34 cellular contexts compared by ENCODE assay signal in genomic region chr4:147747787-147748454, GRCh38. TPM values are rescaled to one million over a fixed set of nuclear protein-coding genes. Genes with fewer than 3 reads are reported as not detected.
DNase-seq lines count a peak whose midpoint lies in the region; ATAC-seq, FAIRE-seq and TF ChIP-seq lines count a peak whose summit lies in the region.
"Had no signal": no experiment of that assay in that cellular context is flagged by ENCODE, and none has a peak within 500 bp of the region (broad histone marks: within the 10 kb centered on the region; RNA-seq: fewer than 3 reads in every experiment).

No MANE protein-coding gene starts in this region.

- in situ Hi-C loops in HepG2 (cut with HindIII; ENCODE audit: extremely low pct_ligation_motif_present, low pct_unique_long_range_greater_than_20kb): no loop called here

- ATAC-seq in HepG2: 0 out of 3 replicates have a peak, but pooled peaks have one; percentile 35
- ATAC-seq in stimulated activated effector memory CD8-positive, alpha-beta T cell treated with anti-CD3 and anti-CD28 coated beads, Interleukin-12 subunit alpha, Interleukin-12 subunit beta, amount 100 ng/mL, for 72 hours: no peak
- no peak for ATAC-seq in GM18511 (IDR thresholded peaks at IDR 0.05; ENCODE audit: unreplicated experiment)
- ATAC-seq: stimulated activated naive CD8-positive, alpha-beta T cell treated with anti-CD3 and anti-CD28 coated beads, Interleukin-15, Interleukin-2, amounts not matched to agents 100 U/mL and 50 U/mL, for 24 hours had no signal

- TF ChIP-seq EP300 in HepG2 (IDR thresholded peaks at IDR 0.05; ENCODE audit: low read depth in 2 of 2, low read length in 2 of 2) (no peak), HepG2 (CRISPR knock-in tag; IDR thresholded peaks at IDR 0.05; ENCODE audit: borderline replicate concordance) (no peak)

- DNase-seq in activated T-helper 2 cell treated with anti-CD3 and anti-CD28 coated beads, Interferon-gamma antibody, Interleukin-2, Interleukin-4, amounts not matched to agents 10 μg/mL and 5 μg/mL and 100 μg/mL, durations not matched to agents 14 hours and 24 hours and 36 hours (ENCODE audit: low spot score): no peak
- DNase-seq in fibroblast of the aortic adventitia (ENCODE audit: low read depth) (peak; percentile 12), HepG2 (ENCODE audit: low spot score) (no peak), BE2C (no peak), mesothelial cell of epicardium (ENCODE audit: low spot score in 2 of 2, unreplicated experiment in 2 of 2) (no peak)
- DNase-seq in stimulated activated effector memory CD8-positive, alpha-beta T cell treated with anti-CD3 and anti-CD28 coated beads, Interleukin-12 subunit alpha, Interleukin-12 subunit beta, amount 100 ng/mL, for 72 hours (ENCODE audit: low spot score in 2 of 2): no peak
- DNase-seq in activated naive CD4-positive, alpha-beta T cell treated with anti-CD3 and anti-CD28 coated beads, Interleukin-2, amount 10 ng/mL, durations not matched to agents 7 days and 5 days: no peak
- DNase-seq: activated CD4-positive, alpha-beta T cell treated with anti-CD3 and anti-CD28 coated beads, Interleukin-2, amount 50 U/mL, for 48 hours; activated CD4-positive, CD25-positive, alpha-beta regulatory T cell treated with anti-CD3 and anti-CD28 coated beads, Interleukin-2, amount 50 U/mL, for 72 hours; activated CD8-positive, alpha-beta memory T cell treated with anti-CD3 and anti-CD28 coated beads, Interleukin-2, amount 50 U/mL, for 4 hours; activated naive CD4-positive, alpha-beta T cell treated with anti-CD3 and anti-CD28 coated beads, Interleukin-2, amount 50 U/mL, for 16 hours; AML-193; CD4-positive, alpha-beta T cell; colonic mucosa; effector CD8-positive, alpha-beta T cell; erythroblast; glutamatergic neuron; GOT3; KG1; MG63; NCI-H1105 treated with DMSO at 0.1 percent for 48 hours; NCI-H1930; NCI-H524 treated with DMSO at 0.1 percent for 48 hours; NK-92 treated with Interleukin-12 subunit alpha and Interleukin-12 subunit beta, amount 100 ng/mL, for 24 hours; stimulated activated naive CD8-positive, alpha-beta T cell treated with anti-CD3 and anti-CD28 coated beads, Interleukin-15, Interleukin-2, amounts not matched to agents 100 U/mL and 50 U/mL, for 24 hours had no signal

- H3K9ac ChIP-seq in HepG2 (ENCODE audit: insufficient read depth, low read depth, low read length): no peak overlapping the region

- H3K79me2 ChIP-seq in HepG2 (ENCODE audit: insufficient read depth, low read length): no peaks in the 10 kb centered on the region

- H3K9me3 ChIP-seq in HepG2 (ENCODE audit: low read length) (no peaks in the 10 kb centered on the region), BE2C (no peaks in the 10 kb centered on the region)
- H3K9me3 ChIP-seq: colonic mucosa, MG63, thoracic aorta had no signal

- FAIRE-seq in HepG2 (lab: Jason Lieb, UNC): no peak
- FAIRE-seq: bronchial epithelial cell, GM18507, keratinocyte had no signal

- intact Hi-C loops in activated T-helper 2 cell treated with anti-CD3 and anti-CD28 coated beads, Interferon-gamma antibody, Interleukin-2, Interleukin-4, amounts not matched to agents 10 μg/mL and 5 μg/mL and 100 μg/mL, durations not matched to agents 14 hours and 24 hours and 36 hours (cut with micrococcal nuclease): no loop called here
- intact Hi-C loops in HepG2 (cut with micrococcal nuclease; ENCODE audit: unreplicated experiment): no loop called here

- H3K27ac ChIP-seq in HepG2 (ENCODE audit: extremely low read length, insufficient read depth, low read length): no peak overlapping the region
- H3K27ac ChIP-seq: colonic mucosa had no signal

- no peak overlapping the region for H3K4me3 Mint-ChIP-seq in activated T-helper 2 cell treated with anti-CD3 and anti-CD28 coated beads, Interferon-gamma antibody, Interleukin-2, Interleukin-4, amounts not matched to agents 10 μg/mL and 5 μg/mL and 100 μg/mL, durations not matched to agents 14 hours and 24 hours and 36 hours (ENCODE audit: low read depth)
- no peak overlapping the region for H3K4me3 Mint-ChIP-seq in stimulated activated effector memory CD8-positive, alpha-beta T cell treated with anti-CD3 and anti-CD28 coated beads, Interleukin-12 subunit alpha, Interleukin-12 subunit beta, amount 100 ng/mL, for 72 hours
- no peak overlapping the region for H3K4me3 Mint-ChIP-seq in mesothelial cell of epicardium
- H3K4me3 Mint-ChIP-seq in activated naive CD4-positive, alpha-beta T cell treated with anti-CD3 and anti-CD28 coated beads, Interleukin-2, amount 10 ng/mL, durations not matched to agents 7 days and 5 days: no peak overlapping the region
- H3K4me3 Mint-ChIP-seq: CD4-positive, alpha-beta T cell; nephron; T-helper 2 cell treated with Interferon-gamma antibody and Interleukin-4, amounts not matched to agents 5 μg/mL and 100 μg/mL, for 36 hours had no signal

- H3K27me3 ChIP-seq in HepG2 (ENCODE audit: control insufficient read depth in 1 of 2, insufficient read depth in 2 of 2, low read length in 2 of 2) (no peaks in the 10 kb centered on the region), BE2C (no peaks in the 10 kb centered on the region)
- H3K27me3 ChIP-seq: colonic mucosa, MG63 had no signal

- POLR2A ChIA-PET in HepG2 (lab: Yijun Ruan, JAX): no interaction called here

- BruUV-seq in HepG2 (replicated peaks; lab: Mats Ljungman, UMichigan): no TSS peak

- CTCF ChIA-PET in HepG2 (lab: Yijun Ruan, JAX; ENCODE audit: low intra/inter-chr PET ratio, low total read pairs): no interaction called here
- CTCF ChIA-PET in activated naive CD4-positive, alpha-beta T cell treated with anti-CD3 and anti-CD28 coated beads, Interleukin-2, amount 10 ng/mL, durations not matched to agents 7 days and 5 days (lab: Charles Lee): interaction anchor here (1.4 to 2.6 kb wide), 2 partner anchors 18 to 119 kb away, joined by 3 to 6 read pairs; no protein-coding TSS in a partner anchor

- no peaks in the 10 kb centered on the region for H3K4me1 ChIP-seq in HepG2 (ENCODE audit: insufficient read depth, low read length)
- H3K4me1 ChIP-seq in BE2C: no peaks in the 10 kb centered on the region; the same call in 1 of the 2 replicates
- H3K4me1 ChIP-seq: colonic mucosa had no signal

- TF ChIP-seq POLR2A in HepG2 (IDR thresholded peaks at IDR 0.05; ENCODE audit: insufficient read depth in 1 of 2, low read depth in 2 of 2, low read length in 2 of 2): no peak

- H3K4me1 Mint-ChIP-seq in activated T-helper 2 cell treated with anti-CD3 and anti-CD28 coated beads, Interferon-gamma antibody, Interleukin-2, Interleukin-4, amounts not matched to agents 10 μg/mL and 5 μg/mL and 100 μg/mL, durations not matched to agents 14 hours and 24 hours and 36 hours (ENCODE audit: low read depth): peaks cover 26% of the 10 kb centered on the region
- peaks cover 19% of the 10 kb centered on the region for H3K4me1 Mint-ChIP-seq in stimulated activated effector memory CD8-positive, alpha-beta T cell treated with anti-CD3 and anti-CD28 coated beads, Interleukin-12 subunit alpha, Interleukin-12 subunit beta, amount 100 ng/mL, for 72 hours
- H3K4me1 Mint-ChIP-seq in mesothelial cell of epicardium: peaks cover 5% of the 10 kb centered on the region
- H3K4me1 Mint-ChIP-seq in activated naive CD4-positive, alpha-beta T cell treated with anti-CD3 and anti-CD28 coated beads, Interleukin-2, amount 10 ng/mL, durations not matched to agents 7 days and 5 days: no peaks in the 10 kb centered on the region

- H2AFZ ChIP-seq in HepG2 (ENCODE audit: low read length): no peak overlapping the region

- H3K27ac Mint-ChIP-seq in activated T-helper 2 cell treated with anti-CD3 and anti-CD28 coated beads, Interferon-gamma antibody, Interleukin-2, Interleukin-4, amounts not matched to agents 10 μg/mL and 5 μg/mL and 100 μg/mL, durations not matched to agents 14 hours and 24 hours and 36 hours: peak overlapping the region; percentile 1
- peak overlapping the region; percentile 17 for H3K27ac Mint-ChIP-seq in stimulated activated effector memory CD8-positive, alpha-beta T cell treated with anti-CD3 and anti-CD28 coated beads, Interleukin-12 subunit alpha, Interleukin-12 subunit beta, amount 100 ng/mL, for 72 hours
- no peak overlapping the region for H3K27ac Mint-ChIP-seq in mesothelial cell of epicardium
- H3K27ac Mint-ChIP-seq in activated naive CD4-positive, alpha-beta T cell treated with anti-CD3 and anti-CD28 coated beads, Interleukin-2, amount 10 ng/mL, durations not matched to agents 7 days and 5 days: no peak overlapping the region
- H3K27ac Mint-ChIP-seq: CD4-positive, alpha-beta T cell; T-helper 2 cell treated with Interferon-gamma antibody and Interleukin-4, amounts not matched to agents 5 μg/mL and 100 μg/mL, for 36 hours had no signal

- WGBS in HepG2 (ENCODE audit: low lambda C conversion rate): 30% methylated on average over 5 of the region's 5 CpGs

- no peak for TF ChIP-seq RAD21 in HepG2 (CRISPR knock-in tag; IDR thresholded peaks at IDR 0.05)

- H3K9me3 Mint-ChIP-seq in activated T-helper 2 cell treated with anti-CD3 and anti-CD28 coated beads, Interferon-gamma antibody, Interleukin-2, Interleukin-4, amounts not matched to agents 10 μg/mL and 5 μg/mL and 100 μg/mL, durations not matched to agents 14 hours and 24 hours and 36 hours: no peaks in the 10 kb centered on the region
- no peaks in the 10 kb centered on the region for H3K9me3 Mint-ChIP-seq in stimulated activated effector memory CD8-positive, alpha-beta T cell treated with anti-CD3 and anti-CD28 coated beads, Interleukin-12 subunit alpha, Interleukin-12 subunit beta, amount 100 ng/mL, for 72 hours
- no peaks in the 10 kb centered on the region for H3K9me3 Mint-ChIP-seq in mesothelial cell of epicardium
- H3K9me3 Mint-ChIP-seq in activated naive CD4-positive, alpha-beta T cell treated with anti-CD3 and anti-CD28 coated beads, Interleukin-2, amount 10 ng/mL, durations not matched to agents 7 days and 5 days: no peaks in the 10 kb centered on the region
- H3K9me3 Mint-ChIP-seq: CD4-positive, alpha-beta T cell; nephron; T-helper 2 cell treated with Interferon-gamma antibody and Interleukin-4, amounts not matched to agents 5 μg/mL and 100 μg/mL, for 36 hours had no signal

- peaks cover 11% of the 10 kb centered on the region for H3K36me3 Mint-ChIP-seq in activated T-helper 2 cell treated with anti-CD3 and anti-CD28 coated beads, Interferon-gamma antibody, Interleukin-2, Interleukin-4, amounts not matched to agents 10 μg/mL and 5 μg/mL and 100 μg/mL, durations not matched to agents 14 hours and 24 hours and 36 hours (ENCODE audit: low read depth)
- no peaks in the 10 kb centered on the region for H3K36me3 Mint-ChIP-seq in stimulated activated effector memory CD8-positive, alpha-beta T cell treated with anti-CD3 and anti-CD28 coated beads, Interleukin-12 subunit alpha, Interleukin-12 subunit beta, amount 100 ng/mL, for 72 hours
- H3K36me3 Mint-ChIP-seq in mesothelial cell of epicardium: peaks cover 6% of the 10 kb centered on the region
- no peaks in the 10 kb centered on the region for H3K36me3 Mint-ChIP-seq in activated naive CD4-positive, alpha-beta T cell treated with anti-CD3 and anti-CD28 coated beads, Interleukin-2, amount 10 ng/mL, durations not matched to agents 7 days and 5 days

- H3K4me2 ChIP-seq in HepG2 (ENCODE audit: low read depth, low read length): no peak overlapping the region
- H3K4me2 ChIP-seq: smooth muscle cell had no signal

- no peaks in the 10 kb centered on the region for H4K20me1 ChIP-seq in HepG2 (ENCODE audit: insufficient read depth, low read length)

- no peaks in the 10 kb centered on the region for H3K27me3 Mint-ChIP-seq in activated T-helper 2 cell treated with anti-CD3 and anti-CD28 coated beads, Interferon-gamma antibody, Interleukin-2, Interleukin-4, amounts not matched to agents 10 μg/mL and 5 μg/mL and 100 μg/mL, durations not matched to agents 14 hours and 24 hours and 36 hours (ENCODE audit: low read depth)
- H3K27me3 Mint-ChIP-seq in mesothelial cell of epicardium (ENCODE audit: low read depth): no peaks in the 10 kb centered on the region
- no peaks in the 10 kb centered on the region for H3K27me3 Mint-ChIP-seq in activated naive CD4-positive, alpha-beta T cell treated with anti-CD3 and anti-CD28 coated beads, Interleukin-2, amount 10 ng/mL, durations not matched to agents 7 days and 5 days
- H3K27me3 Mint-ChIP-seq: CD4-positive, alpha-beta T cell had no signal

- H3K36me3 ChIP-seq in HepG2 (replicated peaks in 1 of 2; ENCODE audit: control insufficient read depth in 1 of 2, insufficient read depth in 2 of 2, low read length in 2 of 2) (no peaks in the 10 kb centered on the region), BE2C (no peaks in the 10 kb centered on the region)
- H3K36me3 ChIP-seq: colonic mucosa, MG63 had no signal

- no peak for TF ChIP-seq CTCF in fibroblast of the aortic adventitia (IDR thresholded peaks at IDR 0.05; ENCODE audit: insufficient read depth, low read length)
- TF ChIP-seq CTCF in HepG2 (CRISPR knock-in tag; IDR thresholded peaks at IDR 0.05): no peak
- TF ChIP-seq CTCF in BE2C (IDR thresholded peaks at IDR 0.05; ENCODE audit: low read depth, low read length): no peak
- TF ChIP-seq CTCF in mesothelial cell of epicardium (IDR thresholded peaks at IDR 0.05; ENCODE audit: unreplicated experiment): no peak

- no peak overlapping the region for H3K4me3 ChIP-seq in fibroblast of the aortic adventitia (ENCODE audit: low read depth, low read length)
- no peak overlapping the region for H3K4me3 ChIP-seq in HepG2 (replicated peaks in 1 of 3; ENCODE audit: insufficient read depth in 1 of 3, low read depth in 2 of 3, low read length in 3 of 3)
- H3K4me3 ChIP-seq in BE2C (ENCODE audit: low read depth, low read length): no peak overlapping the region
- H3K4me3 ChIP-seq: colonic mucosa, lung, MG63, smooth muscle cell, thoracic aorta had no signal

RNA-seq across cellular contexts. Expression of gene ARHGAP10, which starts 16.0 kb away (rescaled TPM):
- 18.5 TPM in 2 replicates for total RNA-seq in activated T-helper 2 cell treated with anti-CD3 and anti-CD28 coated beads, Interferon-gamma antibody, Interleukin-2, Interleukin-4, amounts not matched to agents 10 μg/mL and 5 μg/mL and 100 μg/mL, durations not matched to agents 14 hours and 24 hours and 36 hours
- total RNA-seq in fibroblast of the aortic adventitia (ENCODE audit: low replicate concordance): 32.1 and 45.0 TPM in 2 replicates
- 1.6 TPM in 2 replicates for total RNA-seq in HepG2 (2016; rRNA removed; fragmentation: Illumina TruSeq; extraction: Trizol)
- 2.0 and 2.5 TPM in 2 replicates for total RNA-seq in HepG2 (2016; cell fraction: cytosol; rRNA removed; fragmentation: Illumina TruSeq; extraction: Trizol; ENCODE audit: low read depth)
- total RNA-seq in HepG2 (2016; cell fraction: insoluble cytoplasmic fraction; rRNA removed; fragmentation: Illumina TruSeq; extraction: Trizol): 1.8 and 1.9 TPM in 2 replicates
- 1.4 TPM in 2 replicates for total RNA-seq in HepG2 (2016; cell fraction: membrane; rRNA removed; fragmentation: Illumina TruSeq; extraction: Trizol)
- 3.0 and 3.3 TPM in 2 replicates for total RNA-seq in HepG2 (2016; cell fraction: nucleus; rRNA removed; fragmentation: Illumina TruSeq; extraction: Trizol)
- polyA plus RNA-seq in HepG2 (2011; rRNA removed): 0.39 and 0.45 TPM in 2 replicates
- polyA plus RNA-seq in HepG2 (2011; cell fraction: cytosol; rRNA removed): 0.25 and 0.41 TPM in 2 replicates
- 0.45 and 0.52 TPM in 2 replicates for polyA plus RNA-seq in HepG2 (2011; cell fraction: nucleus; rRNA removed)
- 0.28 and 0.37 TPM in 2 replicates for polyA plus RNA-seq in HepG2 (2012)
- 0.10 and 0.16 TPM in 2 replicates for polyA plus RNA-seq in HepG2 (2016; cell fraction: cytosol; fragmentation: Illumina TruSeq; extraction: Trizol; ENCODE audit: low read depth)
- polyA plus RNA-seq in HepG2 (2016; cell fraction: insoluble cytoplasmic fraction; fragmentation: Illumina TruSeq; extraction: Trizol; ENCODE audit: low read depth): 1.3 and 1.4 TPM in 2 replicates
- 0.26 and 0.31 TPM in 2 replicates for polyA plus RNA-seq in HepG2 (2016; cell fraction: membrane; fragmentation: Illumina TruSeq; extraction: Trizol; ENCODE audit: low read depth)
- polyA plus RNA-seq in HepG2 (2016; cell fraction: nucleus; fragmentation: Illumina TruSeq; extraction: Trizol; ENCODE audit: insufficient read depth, low read depth): 1.0 and 1.2 TPM in 2 replicates
- polyA minus RNA-seq in HepG2 (2011; rRNA and poly(A)+ RNA removed; ENCODE audit: low replicate concordance): 0.66 and 10.5 TPM in 2 replicates
- 0.53 and 0.59 TPM in 2 replicates for polyA minus RNA-seq in HepG2 (2011; cell fraction: cytosol; rRNA and poly(A)+ RNA removed)
- polyA minus RNA-seq in HepG2 (2011; cell fraction: nucleus; rRNA and poly(A)+ RNA removed): 1.7 and 3.1 TPM in 2 replicates
- polyA plus RNA-seq in BE2C (2012; ENCODE audit: insufficient read depth, insufficient read length, low read depth): 4.3 TPM
- 30.5 to 31.3 TPM (median 31.2 TPM) in 3 replicates for total RNA-seq in mesothelial cell of epicardium

Comparison
In these comparisons a context has a peak if more than half of its experiments do, and no peak if none do; other contexts are left out.
1. H3K27ac Mint-ChIP-seq: peak in activated T-helper 2 cell treated with anti-CD3 and anti-CD28 coated beads, Interferon-gamma antibody, Interleukin-2, Interleukin-4, amounts not matched to agents 10 μg/mL and 5 μg/mL and 100 μg/mL, durations not matched to agents 14 hours and 24 hours and 36 hours (single experiment) and stimulated activated effector memory CD8-positive, alpha-beta T cell treated with anti-CD3 and anti-CD28 coated beads, Interleukin-12 subunit alpha, Interleukin-12 subunit beta, amount 100 ng/mL, for 72 hours (single experiment); none in mesothelial cell of epicardium (single experiment) and activated naive CD4-positive, alpha-beta T cell treated with anti-CD3 and anti-CD28 coated beads, Interleukin-2, amount 10 ng/mL, durations not matched to agents 7 days and 5 days (single experiment).